In the genomic region with DNA sequence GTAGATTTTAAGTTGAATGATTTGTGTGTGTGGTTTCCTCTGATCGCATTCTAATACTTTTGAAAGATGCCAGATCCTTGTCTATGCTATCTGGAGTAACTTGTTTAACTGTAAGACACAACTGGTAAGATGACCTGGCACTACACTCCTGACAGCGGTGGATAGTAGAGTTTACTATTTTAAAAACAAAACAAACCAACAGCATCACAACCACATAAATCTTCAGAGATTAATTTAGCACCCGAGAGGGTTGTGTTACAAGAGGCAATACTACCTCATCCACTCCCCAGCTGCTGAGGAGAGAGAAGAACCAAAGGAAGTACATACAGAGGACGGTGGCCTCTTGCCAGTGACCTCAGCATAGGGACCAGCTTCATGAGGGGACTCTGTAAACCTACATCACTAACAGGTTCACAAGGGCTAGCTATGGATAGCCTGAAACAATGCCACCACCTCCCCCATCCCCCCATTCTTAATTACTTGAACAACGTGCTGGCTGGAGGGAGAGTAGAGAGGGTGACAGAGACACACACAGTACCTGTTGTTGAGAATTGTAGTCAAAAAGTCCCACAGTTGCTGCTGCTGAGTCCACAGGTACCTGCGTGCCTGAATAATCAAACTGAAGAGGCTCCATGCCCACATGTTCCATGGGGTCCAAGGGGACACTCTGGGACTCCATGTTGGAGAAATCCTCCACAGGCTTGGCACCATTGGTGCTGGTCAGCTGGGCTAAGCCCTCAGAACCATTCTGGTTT, we compare ENCODE assay signal across 1 cellular context.
A peak's percentile ranks its signal among the peaks of the same experiment; 100 is the strongest.
TF ChIP-seq lines count a peak whose summit lies in the region.

No MANE protein-coding gene starts in this region.

TF ChIP-seq in HepG2, 621 proteins besides CTCF, POLR2A, EP300 and RAD21 (continued from another document):
- no peak for TF ChIP-seq HDAC6 (IDR thresholded peaks at IDR 0.05; ENCODE audit: low read depth, low read length)
- TF ChIP-seq RBM22 (optimal IDR thresholded peaks at IDR 0.05; ENCODE audit: low read length) = peak; percentile 62
- TF ChIP-seq CENPBD1 (CRISPR knock-in tag; IDR thresholded peaks at IDR 0.05; ENCODE audit: borderline replicate concordance, low read depth) = no peak
- no peak for TF ChIP-seq ETV6 (CRISPR knock-in tag; conservative IDR thresholded peaks at IDR 0.05)
